ENCODE assay signal across 8 cellular contexts in genomic region chr1:181021155-181021554, GRCh38. TPM values are rescaled to one million over a fixed set of nuclear protein-coding genes. Genes with fewer than 3 reads are reported as not detected.
A peak's percentile ranks its signal among the peaks of the same experiment; 100 is the strongest.
DNase-seq lines count a peak whose midpoint lies in the region; ATAC-seq and TF ChIP-seq lines count a peak whose summit lies in the region.

No MANE protein-coding gene starts in this region.

- H3K4me3 ChIP-seq in cardiac muscle cell (peak overlapping the region; percentile 89), ascending aorta (peak overlapping the region; percentile 80 to 83), right lobe of liver (peak overlapping the region in 2 of 3 donors; percentile 96), uterus (no peak overlapping the region)

- no peak for DNase-seq in cardiac muscle cell (ENCODE audit: low read depth in 1 of 2, low spot score in 1 of 2)
- DNase-seq in left ventricle myocardium superior, result no peak
- no peak for DNase-seq in ascending aorta (ENCODE audit: low spot score in 2 of 2)
- no peak for DNase-seq in right lobe of liver
- no peak for DNase-seq in uterus
- no peak for DNase-seq in NCI-H187 (lab: John Stamatoyannopoulos, UW)

- no peak for TF ChIP-seq POLR2A in right lobe of liver (IDR thresholded peaks at IDR 0.05)
- no peak for TF ChIP-seq POLR2A in uterus (IDR thresholded peaks at IDR 0.05)

- H3K4me1 ChIP-seq in cardiac muscle cell (ENCODE audit: low read depth), result peaks cover 6% of the 10 kb centered on the region
- H3K4me1 ChIP-seq in ascending aorta, result peaks cover 0 to 9% of the 10 kb centered on the region in 2 donors
- H3K4me1 ChIP-seq in right lobe of liver, result peaks cover 0 to 13% (median 3%) of the 10 kb centered on the region in 4 donors
- peaks cover 0 to 4% of the 10 kb centered on the region in 2 donors for H3K4me1 ChIP-seq in uterus

- H3K9me3 ChIP-seq in cardiac muscle cell (ENCODE audit: low read depth), result no peaks in the 10 kb centered on the region
- no peaks in the 10 kb centered on the region for H3K9me3 ChIP-seq in ascending aorta
- no peaks in the 10 kb centered on the region for H3K9me3 ChIP-seq in right lobe of liver
- H3K9me3 ChIP-seq in uterus, result no peaks in the 10 kb centered on the region

- H3K36me3 ChIP-seq in cardiac muscle cell (no peaks in the 10 kb centered on the region), ascending aorta (no peaks in the 10 kb centered on the region), right lobe of liver (no peaks in the 10 kb centered on the region), uterus (no peaks in the 10 kb centered on the region)

- WGBS in right lobe of liver (ENCODE audit: insufficient coverage, low coverage, low lambda C conversion rate, missing lambda C conversion rate), result 38% methylated on average over 3 of the region's 3 CpGs

- ATAC-seq in left ventricle myocardium superior (no peak), right lobe of liver (no peak), GM19035 (IDR thresholded peaks at IDR 0.05; ENCODE audit: unreplicated experiment) (no peak), HG03565 (IDR thresholded peaks at IDR 0.05; ENCODE audit: unreplicated experiment) (no peak)

- H3K27ac ChIP-seq in cardiac muscle cell (peak overlapping the region; percentile 78), ascending aorta (peak overlapping the region; percentile 81 to 88), right lobe of liver (peak overlapping the region in 1 of 3 donors; percentile 90), uterus (peak overlapping the region; percentile 90 to 94)

- TF ChIP-seq CTCF in cardiac muscle cell (IDR thresholded peaks at IDR 0.05; ENCODE audit: low read depth, low read length), result no peak
- no peak for TF ChIP-seq CTCF in ascending aorta (IDR thresholded peaks at IDR 0.05)
- no peak for TF ChIP-seq CTCF in right lobe of liver (IDR thresholded peaks at IDR 0.05)
- no peak for TF ChIP-seq CTCF in uterus (IDR thresholded peaks at IDR 0.05)

- intact Hi-C loops in left ventricle myocardium superior (cut with micrococcal nuclease) (no loop called here), ascending aorta (cut with DNase I) (loop anchor here (5.0 to 10.0 kb wide), 4 partner anchors 69 to 869 kb away; partner anchors contain the start of genes ACBD6 and QSOX1), right lobe of liver (cut with DNase I) (no loop called here), uterus (cut with DNase I; ENCODE audit: low total_unique reads) (loop anchor here (5.0 kb wide), 1 partner anchor 121 kb away; no protein-coding TSS in a partner anchor)

- H3K27me3 ChIP-seq in cardiac muscle cell (no peaks in the 10 kb centered on the region), ascending aorta (no peaks in the 10 kb centered on the region), right lobe of liver (no peaks in the 10 kb centered on the region), uterus (no peaks in the 10 kb centered on the region)

RNA-seq across cellular contexts. Expression of gene STX6, which starts 1.5 kb away (rescaled TPM):
- total RNA-seq in cardiac muscle cell (14.7 and 17.5 TPM in 2 replicates), left ventricle myocardium superior (6.4 TPM), ascending aorta (15.5 TPM), right lobe of liver (1 to 10 TPM; 2.8 to 6.9 (median 5.0) TPM), uterus (10 to 100 TPM in 3 of 4 donors, 1 to 10 TPM in 1; 3.1 to 42.5 (median 17.5) TPM)
- polyA plus RNA-seq in cardiac muscle cell, result 8.2 and 17.5 TPM in 2 replicates

RNA-seq across cellular contexts. Expression of gene MR1, which starts 12.6 kb away (rescaled TPM):
- total RNA-seq in cardiac muscle cell (0.12 and 0.21 TPM in 2 replicates), left ventricle myocardium superior (3.4 TPM), ascending aorta (19.2 TPM), right lobe of liver (10 to 100 TPM in 1 of 6 experiments, 1 to 10 TPM in 5; 5.6 to 11.6 (median 6.6) TPM), uterus (10 to 100 TPM; 13.8 to 29.7 (median 16.2) TPM)
- polyA plus RNA-seq in cardiac muscle cell, result 1.4 TPM in 1 of 2 replicates, not detected in the other

Comparison
In these comparisons a context has a peak if more than half of its experiments do, and no peak if none do; other contexts are left out.
1. H3K4me3 ChIP-seq: peak in cardiac muscle cell (single experiment), ascending aorta (2 of 2) and right lobe of liver (2 of 3); none in uterus (0 of 2).
2. intact Hi-C loops: an anchor here in ascending aorta (5.0 to 10.0 kb wide) and uterus (5.0 kb wide); none called in left ventricle myocardium superior and right lobe of liver.